8 cellular contexts compared by ENCODE assay signal in genomic region chr2:172429351-172429968, GRCh38. TPM values are rescaled to one million over a fixed set of nuclear protein-coding genes. Genes with fewer than 3 reads are reported as not detected.
A peak's percentile ranks its signal among the peaks of the same experiment; 100 is the strongest.
DNase-seq lines count a peak whose midpoint lies in the region; ATAC-seq, FAIRE-seq and TF ChIP-seq lines count a peak whose summit lies in the region.

No MANE protein-coding gene starts in this region.

- ATAC-seq in GM19455 (IDR thresholded peaks at IDR 0.05; ENCODE audit: unreplicated experiment) = no peak
- no peak for ATAC-seq in HG02885 (IDR thresholded peaks at IDR 0.05; ENCODE audit: poor library complexity, unreplicated experiment)

- intact Hi-C loops in endothelial cell of umbilical vein (cut with micrococcal nuclease) = loop anchor here (5.0 kb wide), 1 partner anchor 177 kb away; no protein-coding TSS in a partner anchor

- POLR2A ChIA-PET in endothelial cell of umbilical vein (lab: Charles Lee) = interaction anchor here (0.8 to 1.0 kb wide), 3 partner anchors 10 to 145 kb away, joined by 3 to 4 read pairs (median 4); no protein-coding TSS in a partner anchor

- peaks cover 58% of the 10 kb centered on the region for H3K27me3 Mint-ChIP-seq in nephron (ENCODE audit: low read depth)

- DNase-seq in NCI-H526 treated with DMSO at 0.1 percent for 48 hours (lab: John Stamatoyannopoulos, UW) = peak; percentile 30
- DNase-seq in endothelial cell of umbilical vein (ENCODE audit: low read depth, low spot score) = no peak
- no peak for DNase-seq in MG63
- no peak for DNase-seq in GM13976 (ENCODE audit: low spot score)

- no peaks in the 10 kb centered on the region for H3K9me3 Mint-ChIP-seq in nephron

- peak overlapping the region; percentile 33 to 94 (median 51) for H3K27ac Mint-ChIP-seq in nephron

- no peak for TF ChIP-seq POLR2A in endothelial cell of umbilical vein (IDR thresholded peaks at IDR 0.05; ENCODE audit: low read depth, low read length)

- no peaks in the 10 kb centered on the region for H3K36me3 ChIP-seq in BLaER1 treated with 17β-estradiol and CSF1 and Interleukin-3, amounts not matched to agents 10 nM and 100 nM
- no peaks in the 10 kb centered on the region for H3K36me3 ChIP-seq in endothelial cell of umbilical vein (ENCODE audit: control insufficient read depth in 2 of 2, extremely low read depth in 1 of 2, insufficient read depth in 2 of 2, low read length in 2 of 2)
- no peaks in the 10 kb centered on the region for H3K36me3 ChIP-seq in MG63

- peak; percentile 52 for FAIRE-seq in endothelial cell of umbilical vein (lab: Jason Lieb, UNC)

- no peaks in the 10 kb centered on the region for H3K9me3 ChIP-seq in BLaER1 treated with 17β-estradiol and CSF1 and Interleukin-3, amounts not matched to agents 10 nM and 100 nM (replicated peaks in 1 of 11)
- H3K9me3 ChIP-seq in endothelial cell of umbilical vein (replicated peaks; ENCODE audit: control insufficient read depth, insufficient read depth, low read length) (no peaks in the 10 kb centered on the region), MG63 (no peaks in the 10 kb centered on the region)

- peak overlapping the region in 7 of 10 experiments; percentile 70 to 84 (median 79); a peak in 10 of 20 replicates for H3K4me3 ChIP-seq in BLaER1 treated with 17β-estradiol and CSF1 and Interleukin-3, amounts not matched to agents 10 nM and 100 nM
- peak overlapping the region in 2 of 3 experiments; percentile 68 to 98 for H3K4me3 ChIP-seq in endothelial cell of umbilical vein (replicated peaks in 1 of 3; ENCODE audit: insufficient read depth in 1 of 3, low read depth in 1 of 3, low read length in 3 of 3)
- H3K4me3 ChIP-seq in MG63 = no peak overlapping the region

- no TSS peak for BruUV-seq in endothelial cell of umbilical vein (replicated peaks; lab: Mats Ljungman, UMichigan)

- H3K36me3 Mint-ChIP-seq in nephron (ENCODE audit: low read depth) = no peaks in the 10 kb centered on the region

- CTCF ChIA-PET in endothelial cell of umbilical vein (lab: Charles Lee) = interaction anchor here (0.7 to 10.7 kb wide), 13 partner anchors 11 to 302 kb away, joined by 3 to 167 read pairs (median 4); no protein-coding TSS in a partner anchor

- TF ChIP-seq CTCF in endothelial cell of umbilical vein (IDR thresholded peaks at IDR 0.05; ENCODE audit: extremely low read depth in 1 of 2, insufficient read depth in 1 of 2, low read depth in 1 of 2, low read length in 2 of 2) (no peak), nephron (IDR thresholded peaks at IDR 0.05; ENCODE audit: unreplicated experiment in 3 of 3) (peak in 1 of 3 experiments; percentile 19), GM13976 (IDR thresholded peaks at IDR 0.05; ENCODE audit: borderline replicate concordance, control extremely low read depth, extremely low read depth, insufficient read depth, missing control alignments) (no peak)

- dilution Hi-C loops in endothelial cell of umbilical vein (cut with MboI; ENCODE audit: extremely low pct_ligation_motif_present, low sequenced_read_pairs) = loop anchor here (25.0 kb wide), 1 partner anchor 242 kb away; no protein-coding TSS in a partner anchor

- H3K4me1 ChIP-seq in BLaER1 treated with 17β-estradiol and CSF1 and Interleukin-3, amounts not matched to agents 10 nM and 100 nM = peaks cover 34 to 51% (median 46%) of the 10 kb centered on the region in 10 experiments
- peaks cover 40% of the 10 kb centered on the region for H3K4me1 ChIP-seq in endothelial cell of umbilical vein (ENCODE audit: control insufficient read depth, extremely low read depth, insufficient read depth, low read length)

- H3K9ac ChIP-seq in BLaER1 treated with 17β-estradiol and CSF1 and Interleukin-3, amounts not matched to agents 10 nM and 100 nM = peak overlapping the region in 3 of 11 experiments; percentile 72 to 78 (median 78); a peak in 4 of 22 replicates
- peak overlapping the region; percentile 5 for H3K9ac ChIP-seq in endothelial cell of umbilical vein (replicated peaks; ENCODE audit: extremely low read depth, insufficient read depth, low read length)

- H3K79me2 ChIP-seq in endothelial cell of umbilical vein (ENCODE audit: control insufficient read depth, insufficient read depth, low read length) = peaks cover 70% of the 10 kb centered on the region

- H2AFZ ChIP-seq in endothelial cell of umbilical vein (ENCODE audit: low read depth, low read length) = no peak overlapping the region

- H3K27me3 ChIP-seq in BLaER1 treated with 17β-estradiol and CSF1 and Interleukin-3, amounts not matched to agents 10 nM and 100 nM = peaks cover 11 to 73% (median 30%) of the 10 kb centered on the region in 11 experiments; a peak in 18 of 22 replicates
- H3K27me3 ChIP-seq in endothelial cell of umbilical vein (ENCODE audit: control insufficient read depth in 2 of 2, insufficient read depth in 2 of 2, low read length in 2 of 2) = no peaks in the 10 kb centered on the region
- peaks cover 7% of the 10 kb centered on the region; the same call in 1 of the 2 replicates for H3K27me3 ChIP-seq in MG63

- H3K27ac ChIP-seq in BLaER1 treated with 17β-estradiol and CSF1 and Interleukin-3, amounts not matched to agents 10 nM and 100 nM = no peak overlapping the region
- no peak overlapping the region for H3K27ac ChIP-seq in endothelial cell of umbilical vein (ENCODE audit: insufficient read depth, low read depth, low read length)

- H4K20me1 ChIP-seq in BLaER1 treated with 17β-estradiol and CSF1 and Interleukin-3, amounts not matched to agents 10 nM and 100 nM = peaks cover 0 to 22% (median 13%) of the 10 kb centered on the region in 11 experiments; a peak in 6 of 22 replicates
- no peaks in the 10 kb centered on the region for H4K20me1 ChIP-seq in endothelial cell of umbilical vein (replicated peaks; ENCODE audit: control insufficient read depth, extremely low read depth, insufficient read depth, low read length)

- in situ Hi-C loops in GM13976 (cut with MboI; ENCODE audit: low sequenced_read_pairs, unreplicated experiment) = no loop called here

- peak overlapping the region; percentile 85 to 91 (median 88) for H3K4me3 Mint-ChIP-seq in nephron

- peak overlapping the region; percentile 96 to 100 (median 98); a peak in 21 of 22 replicates for H3K4me2 ChIP-seq in BLaER1 treated with 17β-estradiol and CSF1 and Interleukin-3, amounts not matched to agents 10 nM and 100 nM
- peak overlapping the region; percentile 77 for H3K4me2 ChIP-seq in endothelial cell of umbilical vein (ENCODE audit: insufficient read depth, low read length)

- no peaks in the 10 kb centered on the region for H3K9me1 ChIP-seq in endothelial cell of umbilical vein (replicated peaks; ENCODE audit: control insufficient read depth, extremely low read depth, insufficient read depth, low read length)

- H3K4me1 Mint-ChIP-seq in nephron = peaks cover 16% of the 10 kb centered on the region

TF ChIP-seq in endothelial cell of umbilical vein, 7 proteins besides CTCF, POLR2A, EP300 and RAD21:
- TF ChIP-seq GATA2 (IDR thresholded peaks at IDR 0.05; ENCODE audit: insufficient read depth, insufficient read length, low read depth, low read length) (no peak), POLR2AphosphoS5 (IDR thresholded peaks at IDR 0.05; ENCODE audit: insufficient read depth, low read depth, low read length) (no peak), MAX (IDR thresholded peaks at IDR 0.05; ENCODE audit: insufficient read depth, insufficient read length) (no peak), FOS (IDR thresholded peaks at IDR 0.05; ENCODE audit: borderline replicate concordance, insufficient read depth, low read length) (no peak), MYC (IDR thresholded peaks at IDR 0.05; ENCODE audit: low read depth, low read length) (no peak)

RNA-seq across cellular contexts. Expression of gene ITGA6, which starts 2.1 kb away (rescaled TPM):
- 174 and 208 TPM in 2 replicates for total RNA-seq in endothelial cell of umbilical vein
- polyA plus RNA-seq in endothelial cell of umbilical vein = 14.6 and 24.9 TPM in 2 replicates
- 23.3 and 26.0 TPM in 2 replicates for polyA plus RNA-seq in endothelial cell of umbilical vein (2011; cell fraction: cytosol; rRNA removed)
- 55.2 and 71.9 TPM in 2 replicates for polyA plus RNA-seq in endothelial cell of umbilical vein (2011; cell fraction: nucleus; rRNA removed)
- polyA plus RNA-seq in endothelial cell of umbilical vein (2012) = 78.4 and 153 TPM in 2 replicates
- 51.4 and 52.6 TPM in 2 replicates for polyA minus RNA-seq in endothelial cell of umbilical vein
- 5.8 TPM for polyA minus RNA-seq in endothelial cell of umbilical vein (2011; cell fraction: cytosol; rRNA and poly(A)+ RNA removed)
- 53.0 and 76.1 TPM in 2 replicates for polyA minus RNA-seq in endothelial cell of umbilical vein (2011; cell fraction: nucleus; rRNA and poly(A)+ RNA removed)
- 4.3 TPM in 2 replicates for total RNA-seq in MG63 (2014; rRNA removed; shearing (Covaris generic); ENCODE audit: low replicate concordance)

Comparison
In these comparisons a context has a peak if more than half of its experiments do, and no peak if none do; other contexts are left out.
1. RNA of gene ITGA6, which starts 2.1 kb away (total RNA-seq): 174 to 208 TPM in endothelial cell of umbilical vein; 4.3 TPM in MG63; every median in the first group is over 10 times any median in the second.